In genomic region chr12:18556081-18556645, GRCh38 we compare ENCODE assay signal across 1 cellular context.
TF ChIP-seq lines count a peak whose summit lies in the region.

No MANE protein-coding gene starts in this region.

TF ChIP-seq in GM23338, 12 proteins besides CTCF, POLR2A, EP300 and RAD21 (continued from another document):
- no peak for TF ChIP-seq ZNF462 (CRISPR knock-in tag; IDR thresholded peaks at IDR 0.05)
